20 cellular contexts compared by ENCODE assay signal in genomic region chr1:94641990-94642389, GRCh38.
DNase-seq lines count a peak whose midpoint lies in the region; ATAC-seq and TF ChIP-seq lines count a peak whose summit lies in the region.
"Had no signal": no experiment of that assay in that cellular context is flagged by ENCODE, and none has a peak within 500 bp of the region (broad histone marks: within the 10 kb centered on the region; RNA-seq: fewer than 3 reads in every experiment).

No MANE protein-coding gene starts in this region.

- no peak for TF ChIP-seq CTCF in PC-9 (conservative IDR thresholded peaks at IDR 0.05)
- TF ChIP-seq CTCF in epithelial cell of esophagus (IDR thresholded peaks at IDR 0.05; ENCODE audit: insufficient read depth, low read depth, low read length, missing control alignments) = no peak

- H3K4me1 ChIP-seq in PC-9 (replicated peaks; ENCODE audit: insufficient read depth) = peaks cover 85% of the 10 kb centered on the region

- H3K9me2 ChIP-seq in PC-9 (ENCODE audit: insufficient read depth) = no peaks in the 10 kb centered on the region

- H3K36me3 ChIP-seq in PC-9 (ENCODE audit: low read depth) = peaks cover 26% of the 10 kb centered on the region

- peak; percentile 81 for ATAC-seq in left colon
- ATAC-seq in HG03442 (IDR thresholded peaks at IDR 0.05; ENCODE audit: unreplicated experiment) = no peak

- H3K79me2 ChIP-seq in PC-9 (ENCODE audit: low read depth) = peaks cover 51% of the 10 kb centered on the region

- DNase-seq in PC-9 = peak; percentile 78 to 100
- DNase-seq in epithelial cell of esophagus (ENCODE audit: low read depth) = peak; percentile 95
- no peak for DNase-seq in left colon
- DNase-seq in renal cortical epithelial cell (ENCODE audit: low read depth) = peak; percentile 66
- no peak for DNase-seq in RPMI8226
- no peak for DNase-seq in hypothalamus (lab: John Stamatoyannopoulos, UW)
- no peak for DNase-seq in GM03348 (ENCODE audit: low spot score)
- DNase-seq: CD4-positive, alpha-beta T cell; COR-L47; DND-41; H7; Karpas-422; NCI-H1694 treated with DMSO at 0.1 percent for 48 hours; NCI-H2081 treated with DMSO at 0.1 percent for 48 hours; NCI-H2171 treated with DMSO at 0.1 percent for 48 hours; NCI-H524 treated with DMSO at 0.1 percent for 48 hours; NCI-H82; Right ventricle myocardium superior had no signal

- peak overlapping the region; percentile 63 for H3K4me2 ChIP-seq in PC-9

- peak overlapping the region; percentile 97 for H3K27ac ChIP-seq in PC-9
- H3K27ac ChIP-seq: SK-N-MC had no signal

- CTCF ChIA-PET in PC-9 (lab: Charles Lee) = no interaction called here

- POLR2A ChIA-PET in PC-9 (lab: Charles Lee; ENCODE audit: unreplicated experiment) = interaction anchor here (0.5 to 1.5 kb wide), 12 partner anchors 12 to 616 kb away, joined by 3 to 9 read pairs (median 4); no protein-coding TSS in a partner anchor

- no peaks in the 10 kb centered on the region for H4K20me1 ChIP-seq in PC-9 (ENCODE audit: insufficient read depth)

- peak overlapping the region; percentile 18; the same call in 1 of the 2 replicates for H3K4me3 ChIP-seq in PC-9
- no peak overlapping the region for H3K4me3 ChIP-seq in epithelial cell of esophagus (ENCODE audit: low read length)
- H3K4me3 ChIP-seq: SK-N-MC had no signal

- peaks cover 13% of the 10 kb centered on the region; the same call in 1 of the 2 replicates for H3K9me3 ChIP-seq in PC-9 (ENCODE audit: insufficient read depth, low read depth)

- intact Hi-C loops in PC-9 (cut with micrococcal nuclease; ENCODE audit: unreplicated experiment) = loop anchor here (1.0 to 5.0 kb wide), 4 partner anchors 19 to 400 kb away; no protein-coding TSS in a partner anchor
- intact Hi-C loops in left colon (cut with DNase I, micrococcal nuclease) = no loop called here

- BruUV-seq in PC-9 (replicated peaks; lab: Mats Ljungman, UMichigan) = no TSS peak

- H2AFZ ChIP-seq in PC-9 = no peak overlapping the region

- peaks cover 71% of the 10 kb centered on the region for H3F3A ChIP-seq in PC-9 (ENCODE audit: insufficient read depth, low read depth)

- no peaks in the 10 kb centered on the region for H3K27me3 ChIP-seq in PC-9 (ENCODE audit: insufficient read depth, low read depth)

Comparison
In these comparisons a context has a peak if more than half of its experiments do, and no peak if none do; other contexts are left out.
1. DNase-seq: peak in PC-9 (2 of 2), epithelial cell of esophagus (single experiment) and renal cortical epithelial cell (single experiment); none in left colon (0 of 2), RPMI8226 (single experiment), hypothalamus (0 of 51) and GM03348 (single experiment).